ENCODE assay signal across 13 cellular contexts in genomic region chr1:168236836-168237611, GRCh38. TPM values are rescaled to one million over a fixed set of nuclear protein-coding genes. Genes with fewer than 3 reads are reported as not detected.
DNase-seq lines count a peak whose midpoint lies in the region; ATAC-seq and TF ChIP-seq lines count a peak whose summit lies in the region.
"Had no signal": no experiment of that assay in that cellular context is flagged by ENCODE, and none has a peak within 500 bp of the region (broad histone marks: within the 10 kb centered on the region; RNA-seq: fewer than 3 reads in every experiment).

No MANE protein-coding gene starts in this region.

- no peaks in the 10 kb centered on the region; the same call in 1 of the 2 replicates for H4K20me1 ChIP-seq in GM23338 (replicated peaks; ENCODE audit: insufficient read depth)

- no peak for ATAC-seq in GM23338

- no peaks in the 10 kb centered on the region for H3K27me3 Mint-ChIP-seq in activated naive CD4-positive, alpha-beta T cell treated with anti-CD3 and anti-CD28 coated beads for 36 hours (ENCODE audit: low read depth)
- H3K27me3 Mint-ChIP-seq in activated CD4-positive, alpha-beta memory T cell treated with anti-CD3 and anti-CD28 coated beads, Interleukin-2, amount 10 ng/mL, durations not matched to agents 7 days and 5 days = no peaks in the 10 kb centered on the region
- H3K27me3 Mint-ChIP-seq in stimulated activated naive CD8-positive, alpha-beta T cell treated with anti-CD3 and anti-CD28 coated beads, Interleukin-15, Interleukin-2, amounts not matched to agents 100 ng/mL and 50 ng/mL, for 24 hours = no peaks in the 10 kb centered on the region
- peaks cover 4% of the 10 kb centered on the region for H3K27me3 Mint-ChIP-seq in GM23338 (ENCODE audit: insufficient read depth, low read depth, poor library complexity)

- POLR2A ChIA-PET in activated CD4-positive, alpha-beta memory T cell treated with anti-CD3 and anti-CD28 coated beads, Interleukin-2, amount 10 ng/mL, durations not matched to agents 7 days and 5 days (lab: Charles Lee) = interaction anchor here (0.6 to 5.1 kb wide), 7 partner anchors 9 to 172 kb away, joined by 3 to 35 read pairs (median 3); partner anchors contain the start of gene SFT2D2

- H3K4me1 ChIP-seq in GM23338 (ENCODE audit: insufficient read depth) = no peaks in the 10 kb centered on the region

- peak overlapping the region; percentile 11 for H3K27ac Mint-ChIP-seq in activated naive CD4-positive, alpha-beta T cell treated with anti-CD3 and anti-CD28 coated beads for 36 hours
- peak overlapping the region; percentile 70 for H3K27ac Mint-ChIP-seq in activated CD4-positive, alpha-beta memory T cell treated with anti-CD3 and anti-CD28 coated beads, Interleukin-2, amount 10 ng/mL, durations not matched to agents 7 days and 5 days
- peak overlapping the region; percentile 95 for H3K27ac Mint-ChIP-seq in stimulated activated naive CD8-positive, alpha-beta T cell treated with anti-CD3 and anti-CD28 coated beads, Interleukin-15, Interleukin-2, amounts not matched to agents 100 ng/mL and 50 ng/mL, for 24 hours
- H3K27ac Mint-ChIP-seq in GM23338 = no peak overlapping the region

- H3K27ac ChIP-seq in dorsolateral prefrontal cortex = peak overlapping the region in 58 of 59 donors; percentile 13 to 92 (median 80)
- no peak overlapping the region for H3K27ac ChIP-seq in GM23338 (ENCODE audit: low read depth)
- H3K27ac ChIP-seq in WERI-Rb-1 = no peak overlapping the region

- peaks cover 6% of the 10 kb centered on the region for H3K79me2 ChIP-seq in GM23338 (replicated peaks; ENCODE audit: insufficient read depth)

- intact Hi-C loops in activated naive CD4-positive, alpha-beta T cell treated with anti-CD3 and anti-CD28 coated beads for 36 hours (cut with micrococcal nuclease) = loop anchor here (1.0 to 5.0 kb wide), 7 partner anchors 50 to 1130 kb away; partner anchors contain the start of genes BLZF1, NME7 and TIPRL
- intact Hi-C loops in dorsolateral prefrontal cortex (cut with DNase I) = loop anchor here (5.0 kb wide), 2 partner anchors 85 to 105 kb away; no protein-coding TSS in a partner anchor

- H3K4me2 ChIP-seq in GM23338 = no peak overlapping the region

- H3K9me2 ChIP-seq in GM23338 (ENCODE audit: insufficient read depth) = no peaks in the 10 kb centered on the region

- DNase-seq in activated naive CD4-positive, alpha-beta T cell treated with anti-CD3 and anti-CD28 coated beads for 36 hours = peak; percentile 34
- DNase-seq in activated naive CD4-positive, alpha-beta T cell treated with anti-CD3 and anti-CD28 coated beads, Interleukin-2, amount 50 U/mL, for 16 hours = no peak
- DNase-seq in activated CD4-positive, alpha-beta memory T cell treated with anti-CD3 and anti-CD28 coated beads, Interleukin-2, amount 10 ng/mL, durations not matched to agents 7 days and 5 days = peak; percentile 44
- DNase-seq in dorsolateral prefrontal cortex (peak in 2 of 10 donors; percentile 50 to 51), NCI-H226 (no peak), GM23338 (ENCODE audit: low spot score) (no peak), WERI-Rb-1 (no peak)
- DNase-seq: amniotic stem cell, DMS79, foreskin fibroblast, GOT3, NCI-H510A treated with DMSO at 0.1 percent for 48 hours had no signal

- H3K4me3 ChIP-seq in dorsolateral prefrontal cortex = peak overlapping the region in 10 of 59 donors; percentile 4 to 38 (median 14)
- H3K4me3 ChIP-seq in GM23338 = no peak overlapping the region
- no peak overlapping the region for H3K4me3 ChIP-seq in WERI-Rb-1 (ENCODE audit: low read depth, low read length)

- no peak overlapping the region for H2AFZ ChIP-seq in GM23338

- TF ChIP-seq CTCF in dorsolateral prefrontal cortex (IDR thresholded peaks at IDR 0.05 in 54 of 56, conservative IDR thresholded peaks at IDR 0.05 in 2 of 56; ENCODE audit: low read depth in 1 of 56, partially characterized antibody in 56 of 56) = peak in 51 of 56 donors; percentile 9 to 67 (median 35)
- peak in 1 of 2 experiments; percentile 28; a peak in 2 of 4 replicates for TF ChIP-seq CTCF in GM23338 (conservative IDR thresholded peaks at IDR 0.05; ENCODE audit: low read depth in 2 of 2)
- TF ChIP-seq CTCF in WERI-Rb-1 (IDR thresholded peaks at IDR 0.05; ENCODE audit: low read depth, low read length) = no peak

- CTCF ChIA-PET in activated naive CD4-positive, alpha-beta T cell treated with anti-CD3 and anti-CD28 coated beads for 36 hours (lab: Charles Lee) = interaction anchor here (0.6 to 3.0 kb wide), 3 partner anchors 10 to 129 kb away, joined by 3 to 20 read pairs (median 5); partner anchors contain the start of gene SFT2D2
- CTCF ChIA-PET in activated CD4-positive, alpha-beta memory T cell treated with anti-CD3 and anti-CD28 coated beads, Interleukin-2, amount 10 ng/mL, durations not matched to agents 7 days and 5 days (lab: Charles Lee) = interaction anchor here (0.7 to 6.8 kb wide), 6 partner anchors 19 to 1113 kb away, joined by 3 to 80 read pairs (median 3); no protein-coding TSS in a partner anchor

- no peaks in the 10 kb centered on the region for H3K9me3 Mint-ChIP-seq in activated naive CD4-positive, alpha-beta T cell treated with anti-CD3 and anti-CD28 coated beads for 36 hours
- H3K9me3 Mint-ChIP-seq in activated CD4-positive, alpha-beta memory T cell treated with anti-CD3 and anti-CD28 coated beads, Interleukin-2, amount 10 ng/mL, durations not matched to agents 7 days and 5 days = no peaks in the 10 kb centered on the region
- H3K9me3 Mint-ChIP-seq in stimulated activated naive CD8-positive, alpha-beta T cell treated with anti-CD3 and anti-CD28 coated beads, Interleukin-15, Interleukin-2, amounts not matched to agents 100 ng/mL and 50 ng/mL, for 24 hours = no peaks in the 10 kb centered on the region
- no peaks in the 10 kb centered on the region for H3K9me3 Mint-ChIP-seq in GM23338

- H3K36me3 Mint-ChIP-seq in activated naive CD4-positive, alpha-beta T cell treated with anti-CD3 and anti-CD28 coated beads for 36 hours (ENCODE audit: low read depth) = peaks cover 60% of the 10 kb centered on the region
- H3K36me3 Mint-ChIP-seq in activated CD4-positive, alpha-beta memory T cell treated with anti-CD3 and anti-CD28 coated beads, Interleukin-2, amount 10 ng/mL, durations not matched to agents 7 days and 5 days (ENCODE audit: low read depth) = peaks cover 91% of the 10 kb centered on the region
- H3K36me3 Mint-ChIP-seq in stimulated activated naive CD8-positive, alpha-beta T cell treated with anti-CD3 and anti-CD28 coated beads, Interleukin-15, Interleukin-2, amounts not matched to agents 100 ng/mL and 50 ng/mL, for 24 hours (ENCODE audit: low read depth) = peaks cover 85% of the 10 kb centered on the region
- H3K36me3 Mint-ChIP-seq in GM23338 (ENCODE audit: low read depth) = peaks cover 37% of the 10 kb centered on the region

- H3F3A ChIP-seq in GM23338 (replicated peaks; ENCODE audit: low read depth) = no peaks in the 10 kb centered on the region

- no peak overlapping the region for H3K4me3 Mint-ChIP-seq in activated naive CD4-positive, alpha-beta T cell treated with anti-CD3 and anti-CD28 coated beads for 36 hours
- peak overlapping the region; percentile 12 for H3K4me3 Mint-ChIP-seq in activated CD4-positive, alpha-beta memory T cell treated with anti-CD3 and anti-CD28 coated beads, Interleukin-2, amount 10 ng/mL, durations not matched to agents 7 days and 5 days
- peak overlapping the region; percentile 70 for H3K4me3 Mint-ChIP-seq in stimulated activated naive CD8-positive, alpha-beta T cell treated with anti-CD3 and anti-CD28 coated beads, Interleukin-15, Interleukin-2, amounts not matched to agents 100 ng/mL and 50 ng/mL, for 24 hours
- H3K4me3 Mint-ChIP-seq in GM23338 = no peak overlapping the region

- peaks cover 14% of the 10 kb centered on the region for H3K36me3 ChIP-seq in GM23338 (ENCODE audit: insufficient read depth)
- H3K36me3 ChIP-seq in WERI-Rb-1 = no peaks in the 10 kb centered on the region

- H3K4me1 Mint-ChIP-seq in activated naive CD4-positive, alpha-beta T cell treated with anti-CD3 and anti-CD28 coated beads for 36 hours (ENCODE audit: low read depth) = peaks cover 41% of the 10 kb centered on the region
- peaks cover 53% of the 10 kb centered on the region for H3K4me1 Mint-ChIP-seq in activated CD4-positive, alpha-beta memory T cell treated with anti-CD3 and anti-CD28 coated beads, Interleukin-2, amount 10 ng/mL, durations not matched to agents 7 days and 5 days
- peaks cover 47% of the 10 kb centered on the region for H3K4me1 Mint-ChIP-seq in stimulated activated naive CD8-positive, alpha-beta T cell treated with anti-CD3 and anti-CD28 coated beads, Interleukin-15, Interleukin-2, amounts not matched to agents 100 ng/mL and 50 ng/mL, for 24 hours (ENCODE audit: low read depth)
- H3K4me1 Mint-ChIP-seq in GM23338 = peaks cover 3% of the 10 kb centered on the region; the same call in 1 of the 3 replicates

- H3K9me3 ChIP-seq in WERI-Rb-1 (ENCODE audit: severe bottlenecking) = no peaks in the 10 kb centered on the region

- H3K27me3 ChIP-seq in dorsolateral prefrontal cortex = no peaks in the 10 kb centered on the region
- H3K27me3 ChIP-seq in GM23338 (ENCODE audit: insufficient read depth) = no peaks in the 10 kb centered on the region
- H3K27me3 ChIP-seq in WERI-Rb-1 (ENCODE audit: insufficient read depth, low read depth, severe bottlenecking) = no peaks in the 10 kb centered on the region

TF ChIP-seq in GM23338, 12 proteins besides CTCF, POLR2A, EP300 and RAD21 (continues in another document):
- no peak for TF ChIP-seq EZH2 (IDR thresholded peaks at IDR 0.05; ENCODE audit: low read depth, unreplicated experiment)

RNA-seq across cellular contexts. Expression of gene SFT2D2, which starts 11.2 kb away (rescaled TPM):
- 10 to 100 TPM; 33.1 to 35.3 TPM for total RNA-seq in activated naive CD4-positive, alpha-beta T cell treated with anti-CD3 and anti-CD28 coated beads for 36 hours
- total RNA-seq in activated CD4-positive, alpha-beta memory T cell treated with anti-CD3 and anti-CD28 coated beads, Interleukin-2, amount 10 ng/mL, durations not matched to agents 7 days and 5 days = 10 to 100 TPM; 65.6 to 72.1 TPM
- total RNA-seq in dorsolateral prefrontal cortex = 10 to 100 TPM; 15.0 to 59.6 (median 26.0) TPM
- 27.1 and 27.2 TPM in 2 replicates for total RNA-seq in GM23338 (2014; rRNA removed; shearing (Covaris generic))
- 7.2 and 7.6 TPM in 2 replicates for polyA plus RNA-seq in GM23338 (2016; fragmentation: Nextera tagmentation; extraction: Ambion mirVana)

RNA-seq across cellular contexts. Expression of gene TBX19, which starts 43.7 kb away (rescaled TPM):
- 1 to 10 TPM; 1.4 to 1.5 TPM for total RNA-seq in activated naive CD4-positive, alpha-beta T cell treated with anti-CD3 and anti-CD28 coated beads for 36 hours
- total RNA-seq in activated CD4-positive, alpha-beta memory T cell treated with anti-CD3 and anti-CD28 coated beads, Interleukin-2, amount 10 ng/mL, durations not matched to agents 7 days and 5 days = 1 to 10 TPM; 2.4 TPM
- total RNA-seq in dorsolateral prefrontal cortex = 1 to 10 TPM in 82 of 120 experiments, under 1 TPM in 36, not detected in 2; 0.26 to 4.3 (median 1.2) TPM
- 0.82 and 1.1 TPM in 2 replicates for total RNA-seq in GM23338 (2014; rRNA removed; shearing (Covaris generic))
- 0.76 and 0.85 TPM in 2 replicates for polyA plus RNA-seq in GM23338 (2016; fragmentation: Nextera tagmentation; extraction: Ambion mirVana)

RNA-seq across cellular contexts. Expression of gene TIPRL, which starts 58.3 kb away (rescaled TPM):
- total RNA-seq in activated naive CD4-positive, alpha-beta T cell treated with anti-CD3 and anti-CD28 coated beads for 36 hours = 10 to 100 TPM; 76.7 to 81.3 TPM
- total RNA-seq in activated CD4-positive, alpha-beta memory T cell treated with anti-CD3 and anti-CD28 coated beads, Interleukin-2, amount 10 ng/mL, durations not matched to agents 7 days and 5 days = 10 to 100 TPM; 47.1 to 48.4 TPM
- total RNA-seq in dorsolateral prefrontal cortex = 10 to 100 TPM; 14.6 to 51.2 (median 34.7) TPM
- 15.9 and 17.1 TPM in 2 replicates for total RNA-seq in GM23338 (2014; rRNA removed; shearing (Covaris generic))
- polyA plus RNA-seq in GM23338 (2016; fragmentation: Nextera tagmentation; extraction: Ambion mirVana) = 32.0 and 32.8 TPM in 2 replicates

Comparison
In these comparisons a context has a peak if more than half of its experiments do, and no peak if none do; other contexts are left out.
1. DNase-seq: peak in activated naive CD4-positive, alpha-beta T cell treated with anti-CD3 and anti-CD28 coated beads for 36 hours (single experiment) and activated CD4-positive, alpha-beta memory T cell treated with anti-CD3 and anti-CD28 coated beads, Interleukin-2, amount 10 ng/mL, durations not matched to agents 7 days and 5 days (single experiment); none in activated naive CD4-positive, alpha-beta T cell treated with anti-CD3 and anti-CD28 coated beads, Interleukin-2, amount 50 U/mL, for 16 hours (single experiment), NCI-H226 (single experiment), GM23338 (single experiment) and WERI-Rb-1 (single experiment).
2. H3K4me3 Mint-ChIP-seq: peak in activated CD4-positive, alpha-beta memory T cell treated with anti-CD3 and anti-CD28 coated beads, Interleukin-2, amount 10 ng/mL, durations not matched to agents 7 days and 5 days (single experiment) and stimulated activated naive CD8-positive, alpha-beta T cell treated with anti-CD3 and anti-CD28 coated beads, Interleukin-15, Interleukin-2, amounts not matched to agents 100 ng/mL and 50 ng/mL, for 24 hours (single experiment); none in activated naive CD4-positive, alpha-beta T cell treated with anti-CD3 and anti-CD28 coated beads for 36 hours (single experiment) and GM23338 (single experiment).
3. H3K27ac ChIP-seq: peak in dorsolateral prefrontal cortex (58 of 59); none in GM23338 (single experiment) and WERI-Rb-1 (single experiment).